Comparison of ENCODE assay signal across 10 cellular contexts in the genomic region with DNA sequence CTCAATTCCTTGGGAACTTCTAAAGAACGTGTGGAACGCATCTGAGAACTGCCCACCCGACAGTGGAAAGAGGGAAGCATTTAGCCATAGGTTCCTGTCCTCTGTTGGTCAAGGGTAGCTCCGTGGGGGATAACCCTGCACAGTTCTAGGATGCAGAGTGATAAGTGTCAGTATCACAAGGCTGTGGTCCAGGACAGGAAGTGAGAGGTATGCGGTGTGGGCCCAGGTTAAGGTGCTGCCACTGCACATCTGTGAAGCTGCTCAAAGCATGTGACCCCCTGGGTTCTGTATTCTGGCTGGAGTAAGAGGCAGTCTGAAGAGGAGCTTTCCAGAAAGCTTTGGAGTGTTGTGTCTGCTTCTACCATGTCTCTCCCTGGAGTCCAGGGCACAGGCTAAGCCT. TPM values are rescaled to one million over a fixed set of nuclear protein-coding genes. Genes with fewer than 3 reads are reported as not detected.
DNase-seq lines count a peak whose midpoint lies in the region; ATAC-seq and TF ChIP-seq lines count a peak whose summit lies in the region.
"Had no signal": no experiment of that assay in that cellular context is flagged by ENCODE, and none has a peak within 500 bp of the region (broad histone marks: within the 10 kb centered on the region; RNA-seq: fewer than 3 reads in every experiment).

No MANE protein-coding gene starts in this region.

- intact Hi-C loops in natural killer cell (cut with micrococcal nuclease) (no loop called here), right cardiac atrium (cut with DNase I) (no loop called here), uterus (cut with DNase I; ENCODE audit: low total_unique reads) (no loop called here)

- peaks cover 0 to 10% of the 10 kb centered on the region in 2 donors for H3K4me1 Mint-ChIP-seq in natural killer cell
- H3K4me1 Mint-ChIP-seq in mesothelial cell of epicardium, result peaks cover 52% of the 10 kb centered on the region

- DNase-seq in activated CD4-positive, CD25-positive, alpha-beta regulatory T cell (lab: John Stamatoyannopoulos, UW), result no peak
- DNase-seq in natural killer cell (no peak), right cardiac atrium (no peak), mesothelial cell of epicardium (ENCODE audit: low spot score in 2 of 2, unreplicated experiment in 2 of 2) (no peak), uterus (no peak)
- DNase-seq: naive thymus-derived CD8-positive, alpha-beta T cell had no signal

- H3K4me1 ChIP-seq in right cardiac atrium (ENCODE audit: control insufficient read depth, insufficient read depth, low read length), result peaks cover 3% of the 10 kb centered on the region
- peaks cover 2 to 6% of the 10 kb centered on the region in 2 donors for H3K4me1 ChIP-seq in uterus

- H3K27ac ChIP-seq in right cardiac atrium (ENCODE audit: low read length) (no peak overlapping the region), uterus (no peak overlapping the region)
- H3K27ac ChIP-seq: 22Rv1 had no signal

- TF ChIP-seq CTCF in natural killer cell (IDR thresholded peaks at IDR 0.05), result no peak
- TF ChIP-seq CTCF in mesothelial cell of epicardium (IDR thresholded peaks at IDR 0.05; ENCODE audit: unreplicated experiment), result no peak
- TF ChIP-seq CTCF in uterus (IDR thresholded peaks at IDR 0.05), result no peak

- H3K4me3 ChIP-seq in right cardiac atrium (ENCODE audit: low read length), result no peak overlapping the region
- H3K4me3 ChIP-seq in uterus, result no peak overlapping the region

- WGBS in right cardiac atrium, result 93% methylated on average over 5 of the region's 5 CpGs

- no peaks in the 10 kb centered on the region for H3K36me3 ChIP-seq in uterus

- no peaks in the 10 kb centered on the region for H3K36me3 Mint-ChIP-seq in natural killer cell
- no peaks in the 10 kb centered on the region for H3K36me3 Mint-ChIP-seq in mesothelial cell of epicardium
- H3K36me3 Mint-ChIP-seq: naive thymus-derived CD8-positive, alpha-beta T cell had no signal

- no peak for TF ChIP-seq POLR2A in uterus (IDR thresholded peaks at IDR 0.05)

- H3K27me3 ChIP-seq in right cardiac atrium (ENCODE audit: control insufficient read depth, insufficient read depth) (no peaks in the 10 kb centered on the region), uterus (no peaks in the 10 kb centered on the region)

- ATAC-seq in activated CD4-positive, CD25-positive, alpha-beta regulatory T cell treated with anti-CD3 and anti-CD28 coated beads, Interleukin-2, amount 50 U/mL, for 24 hours, result peak; percentile 50 to 67
- ATAC-seq in GM21619 (IDR thresholded peaks at IDR 0.05; ENCODE audit: unreplicated experiment) (peak; percentile 98), HG03354 (IDR thresholded peaks at IDR 0.05; ENCODE audit: poor library complexity, severe bottlenecking, unreplicated experiment) (peak; percentile 99), natural killer cell (peak in 2 of 3 donors; percentile 31 to 43), right cardiac atrium (no peak)

- H3K9me3 ChIP-seq in right cardiac atrium (ENCODE audit: control insufficient read depth, low read length) (no peaks in the 10 kb centered on the region), uterus (no peaks in the 10 kb centered on the region)

- H3K4me3 Mint-ChIP-seq in natural killer cell, result no peak overlapping the region
- no peak overlapping the region for H3K4me3 Mint-ChIP-seq in mesothelial cell of epicardium
- H3K4me3 Mint-ChIP-seq: naive thymus-derived CD8-positive, alpha-beta T cell had no signal

- no peak overlapping the region for H3K27ac Mint-ChIP-seq in natural killer cell
- no peak overlapping the region for H3K27ac Mint-ChIP-seq in mesothelial cell of epicardium

- H3K27me3 Mint-ChIP-seq in natural killer cell (ENCODE audit: low read depth in 2 of 2), result peaks cover 16 to 58% of the 10 kb centered on the region in 2 donors
- H3K27me3 Mint-ChIP-seq in mesothelial cell of epicardium (ENCODE audit: low read depth), result peaks cover 8% of the 10 kb centered on the region

- no peaks in the 10 kb centered on the region for H3K9me3 Mint-ChIP-seq in natural killer cell
- H3K9me3 Mint-ChIP-seq in mesothelial cell of epicardium, result no peaks in the 10 kb centered on the region
- H3K9me3 Mint-ChIP-seq: naive thymus-derived CD8-positive, alpha-beta T cell had no signal

RNA-seq across cellular contexts. Expression of a gene that starts 51.7 kb away (rescaled TPM):
- total RNA-seq in natural killer cell, result 1 to 10 TPM; 1.5 to 4.4 (median 2.2) TPM
- 10 to 100 TPM; 22.8 to 59.5 (median 27.8) TPM for total RNA-seq in right cardiac atrium
- 31.1 TPM for polyA plus RNA-seq in right cardiac atrium
- 99.9 to 108 TPM (median 104 TPM) in 3 replicates for total RNA-seq in mesothelial cell of epicardium
- total RNA-seq in uterus, result 10 to 100 TPM; 23.1 to 50.9 (median 41.2) TPM
- total RNA-seq: naive thymus-derived CD8-positive, alpha-beta T cell had no signal
- polyA plus RNA-seq: naive thymus-derived CD8-positive, alpha-beta T cell had no signal

Comparison
In these comparisons a context has a peak if more than half of its experiments do, and no peak if none do; other contexts are left out.
1. ATAC-seq: peak in activated CD4-positive, CD25-positive, alpha-beta regulatory T cell treated with anti-CD3 and anti-CD28 coated beads, Interleukin-2, amount 50 U/mL, for 24 hours (2 of 2), GM21619 (single experiment), HG03354 (single experiment) and natural killer cell (2 of 3); none in right cardiac atrium (0 of 2).
2. RNA of a gene that starts 51.7 kb away (total RNA-seq): 99.9 to 108 TPM in mesothelial cell of epicardium, 23.1 to 50.9 TPM in uterus and 22.8 to 59.5 TPM in right cardiac atrium; 1.5 to 4.4 TPM in natural killer cell; every median in the first group is over 4 times any median in the second.